Comparison of ENCODE assay signal across 14 cellular contexts in the genomic region with DNA sequence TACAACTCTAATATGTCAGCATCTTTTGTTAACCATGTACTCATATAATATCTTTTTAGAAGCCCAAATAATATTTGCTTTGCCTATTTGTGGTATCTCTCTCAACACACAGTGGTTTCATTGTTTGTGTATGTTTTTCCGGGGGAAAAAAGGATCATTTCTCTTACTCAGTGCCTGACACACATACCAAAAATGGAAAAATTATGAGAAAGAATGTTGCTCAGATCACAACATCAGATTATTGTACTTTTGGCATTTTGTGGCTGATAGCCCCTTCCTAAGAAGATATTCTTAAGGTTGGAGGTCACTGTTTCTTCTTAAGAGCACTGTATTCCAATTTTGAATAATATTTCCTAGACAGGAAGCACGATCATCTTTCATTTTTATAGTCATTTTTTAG.
A peak's percentile ranks its signal among the peaks of the same experiment; 100 is the strongest.
DNase-seq lines count a peak whose midpoint lies in the region; ATAC-seq and TF ChIP-seq lines count a peak whose summit lies in the region.
"Had no signal": no experiment of that assay in that cellular context is flagged by ENCODE, and none has a peak within 500 bp of the region (broad histone marks: within the 10 kb centered on the region; RNA-seq: fewer than 3 reads in every experiment).

No MANE protein-coding gene starts in this region.

- TF ChIP-seq POLR2A in breast epithelium (IDR thresholded peaks at IDR 0.05) = no peak

- H3K36me3 Mint-ChIP-seq in MCF 10A (ENCODE audit: insufficient read depth, unreplicated experiment) (no peaks in the 10 kb centered on the region), type B pancreatic cell (peaks cover 27% of the 10 kb centered on the region)

- H3K27me3 ChIP-seq in breast epithelium (no peaks in the 10 kb centered on the region), foreskin keratinocyte (no peaks in the 10 kb centered on the region), left lung (no peaks in the 10 kb centered on the region)

- no TSS peak for BruUV-seq in MCF 10A (replicated peaks; lab: Mats Ljungman, UMichigan)

- no peak for TF ChIP-seq CTCF in MCF 10A (IDR thresholded peaks at IDR 0.05; ENCODE audit: unreplicated experiment)
- TF ChIP-seq CTCF in breast epithelium (IDR thresholded peaks at IDR 0.05) = no peak
- TF ChIP-seq CTCF in foreskin keratinocyte (conservative IDR thresholded peaks at IDR 0.05) = no peak
- TF ChIP-seq CTCF in type B pancreatic cell (conservative IDR thresholded peaks at IDR 0.05) = no peak
- no peak for TF ChIP-seq CTCF in left lung (IDR thresholded peaks at IDR 0.05)

- intact Hi-C loops in MCF 10A (cut with micrococcal nuclease) = loop anchor here (5.0 kb wide), 1 partner anchor 58 kb away; no protein-coding TSS in a partner anchor
- intact Hi-C loops in breast epithelium (cut with DNase I; ENCODE audit: low total_unique reads) = no loop called here
- intact Hi-C loops in left lung (cut with DNase I) = no loop called here

- H3K4me1 Mint-ChIP-seq in MCF 10A (ENCODE audit: insufficient read depth, unreplicated experiment) (peaks cover 40% of the 10 kb centered on the region), type B pancreatic cell (ENCODE audit: unreplicated experiment) (peaks cover 5% of the 10 kb centered on the region)

- H3K27me3 Mint-ChIP-seq in MCF 10A (ENCODE audit: insufficient read depth, unreplicated experiment) (no peaks in the 10 kb centered on the region), type B pancreatic cell (no peaks in the 10 kb centered on the region)
- H3K27me3 Mint-ChIP-seq: dendritic cell treated with granulocyte-macrophage colony-stimulating factor and Interleukin-4, amounts not matched to agents 40 ng/mL and 50 ng/mL, for 4 days had no signal

- POLR2A ChIA-PET in MCF 10A (lab: Yijun Ruan, JAX) = interaction anchor here (1.0 to 1.3 kb wide), 2 partner anchors 9 to 87 kb away, joined by 4 to 6 read pairs; no protein-coding TSS in a partner anchor

- no peaks in the 10 kb centered on the region for H3K9me3 Mint-ChIP-seq in MCF 10A (ENCODE audit: unreplicated experiment)
- peaks cover 17% of the 10 kb centered on the region for H3K9me3 Mint-ChIP-seq in type B pancreatic cell
- H3K9me3 Mint-ChIP-seq: dendritic cell treated with granulocyte-macrophage colony-stimulating factor and Interleukin-4, amounts not matched to agents 40 ng/mL and 50 ng/mL, for 4 days; GM23338 had no signal

- peak overlapping the region; percentile 14 for H3K4me3 Mint-ChIP-seq in MCF 10A (ENCODE audit: unreplicated experiment)
- H3K4me3 Mint-ChIP-seq in type B pancreatic cell = no peak overlapping the region
- H3K4me3 Mint-ChIP-seq: activated naive CD4-positive, alpha-beta T cell treated with anti-CD3 and anti-CD28 coated beads for 36 hours; dendritic cell treated with granulocyte-macrophage colony-stimulating factor and Interleukin-4, amounts not matched to agents 40 ng/mL and 50 ng/mL, for 4 days; GM23338 had no signal

- H3K4me3 ChIP-seq in breast epithelium (no peak overlapping the region), left lung (no peak overlapping the region)
- H3K4me3 ChIP-seq: GM23338 had no signal

- no peak for DNase-seq in MCF 10A (ENCODE audit: unreplicated experiment)
- DNase-seq in breast epithelium (ENCODE audit: low spot score in 2 of 2) = no peak
- DNase-seq in amniotic epithelial cell (ENCODE audit: low read depth) = peak; percentile 84
- peak; percentile 73 to 82 for DNase-seq in foreskin keratinocyte
- DNase-seq in type B pancreatic cell (ENCODE audit: extremely low spot score, unreplicated experiment) = no peak
- DNase-seq in left lung = no peak
- DNase-seq in NCI-H2171 treated with DMSO at 0.1 percent for 48 hours (lab: John Stamatoyannopoulos, UW) = no peak
- DNase-seq in activated T-cell treated with anti-CD3 and anti-CD28 coated beads for 4 hours = no peak
- DNase-seq: 8988T; activated CD4-positive, alpha-beta T cell treated with anti-CD3 and anti-CD28 coated beads, Interleukin-2, amount 50 U/mL, for 4 hours; activated naive CD4-positive, alpha-beta T cell treated with anti-CD3 and anti-CD28 coated beads for 36 hours; NCI-H2029 had no signal

- H3K27ac ChIP-seq in breast epithelium (peak overlapping the region in 1 of 2 donors; percentile 62), foreskin keratinocyte (peak overlapping the region; percentile 50), left lung (no peak overlapping the region)

- peak overlapping the region; percentile 85 for H3K27ac Mint-ChIP-seq in MCF 10A (ENCODE audit: low read depth, unreplicated experiment)
- peak overlapping the region; percentile 82 for H3K27ac Mint-ChIP-seq in type B pancreatic cell
- H3K27ac Mint-ChIP-seq: activated naive CD4-positive, alpha-beta T cell treated with anti-CD3 and anti-CD28 coated beads for 36 hours; dendritic cell treated with granulocyte-macrophage colony-stimulating factor and Interleukin-4, amounts not matched to agents 40 ng/mL and 50 ng/mL, for 4 days had no signal

- CTCF ChIA-PET in MCF 10A (lab: Yijun Ruan, JAX) = interaction anchor here (0.6 kb wide), 1 partner anchor 154 kb away, joined by 4 read pairs; no protein-coding TSS in a partner anchor

- peak; percentile 25 for ATAC-seq in foreskin keratinocyte
- no peak for ATAC-seq in left lung
- ATAC-seq: GM23338 had no signal

- no peaks in the 10 kb centered on the region for H3K4me1 ChIP-seq in breast epithelium
- H3K4me1 ChIP-seq in foreskin keratinocyte = peaks cover 46% of the 10 kb centered on the region
- H3K4me1 ChIP-seq in left lung = peaks cover 4 to 15% of the 10 kb centered on the region in 2 donors

- H3K9me3 ChIP-seq in breast epithelium = no peaks in the 10 kb centered on the region
- H3K9me3 ChIP-seq in left lung = no peaks in the 10 kb centered on the region

- H3K36me3 ChIP-seq in breast epithelium (no peaks in the 10 kb centered on the region), left lung (no peaks in the 10 kb centered on the region)

Comparison
In these comparisons a context has a peak if more than half of its experiments do, and no peak if none do; other contexts are left out.
1. DNase-seq: peak in amniotic epithelial cell (single experiment) and foreskin keratinocyte (2 of 2); none in MCF 10A (single experiment), breast epithelium (0 of 2), type B pancreatic cell (single experiment), left lung (0 of 2), NCI-H2171 treated with DMSO at 0.1 percent for 48 hours (single experiment) and activated T-cell treated with anti-CD3 and anti-CD28 coated beads for 4 hours (single experiment).